Comparison of ENCODE assay signal across 8 cellular contexts in genomic region chr3:101813817-101814440, GRCh38. TPM values are rescaled to one million over a fixed set of nuclear protein-coding genes. Genes with fewer than 3 reads are reported as not detected.
DNase-seq lines count a peak whose midpoint lies in the region; ATAC-seq, FAIRE-seq and TF ChIP-seq lines count a peak whose summit lies in the region.

No MANE protein-coding gene starts in this region.

- FAIRE-seq in A204.1 (lab: Jason Lieb, UNC): peak; percentile 98
- FAIRE-seq in GM12892 (lab: Jason Lieb, UNC): peak; percentile 40
- FAIRE-seq in TTC549 (lab: Jason Lieb, UNC): peak; percentile 55

- H3K27me3 Mint-ChIP-seq in immature natural killer cell (ENCODE audit: low read depth in 3 of 3): peaks cover 0 to 3% (median 0%) of the 10 kb centered on the region in 3 donors

- H3K4me3 ChIP-seq in aorta (ENCODE audit: low read length in 2 of 2): no peak overlapping the region

- 57 to 59% methylated on average over 7 of the region's 7 CpGs for WGBS in aorta, 2 donors

- no peak overlapping the region for H3K27ac Mint-ChIP-seq in immature natural killer cell

- H3K4me1 ChIP-seq in aorta (ENCODE audit: control insufficient read depth in 1 of 2, insufficient read depth in 2 of 2, low read length in 2 of 2): no peaks in the 10 kb centered on the region

- H3K27ac ChIP-seq in aorta (ENCODE audit: low read depth in 1 of 2, low read length in 2 of 2): no peak overlapping the region

- peaks cover 0 to 9% (median 4%) of the 10 kb centered on the region in 3 donors for H3K36me3 Mint-ChIP-seq in immature natural killer cell

- no peaks in the 10 kb centered on the region for H3K36me3 ChIP-seq in aorta (ENCODE audit: control insufficient read depth in 1 of 2, insufficient read depth in 2 of 2, low read length in 1 of 2)

- H3K9me3 Mint-ChIP-seq in immature natural killer cell: no peaks in the 10 kb centered on the region

- no peak overlapping the region for H3K4me3 Mint-ChIP-seq in immature natural killer cell

- peaks cover 11 to 28% of the 10 kb centered on the region in 2 donors for H3K4me1 Mint-ChIP-seq in immature natural killer cell

- H3K27me3 ChIP-seq in aorta (ENCODE audit: control insufficient read depth in 1 of 2, insufficient read depth in 2 of 2, low read length in 1 of 2): no peaks in the 10 kb centered on the region

- ATAC-seq in aorta (ENCODE audit: low FRiP score) (peak; percentile 75), HG02678 (IDR thresholded peaks at IDR 0.05; ENCODE audit: unreplicated experiment) (no peak), GM21526 (IDR thresholded peaks at IDR 0.05; ENCODE audit: low FRiP score, unreplicated experiment) (no peak)

- intact Hi-C loops in aorta (cut with DNase I): loop anchor here (5.0 to 10.0 kb wide), 2 partner anchors 33 to 721 kb away; partner anchors contain the start of gene NFKBIZ (in 1 of the 2)

- no peak for DNase-seq in GM12892 (ENCODE audit: insufficient read length)
- peak in 2 of 3 donors; percentile 26 to 27 for DNase-seq in immature natural killer cell
- DNase-seq in aorta: no peak
- no peak for DNase-seq in HPDE6-E6E7 (ENCODE audit: extremely low spot score)

- no peak for TF ChIP-seq POLR2A in GM12892 (IDR thresholded peaks at IDR 0.05; ENCODE audit: low read depth, low read length)

- H3K9me3 ChIP-seq in aorta (ENCODE audit: control insufficient read depth, low read length): no peaks in the 10 kb centered on the region

RNA-seq across cellular contexts. Expression of gene NXPE3, which starts 34.9 kb away (rescaled TPM):
- 7.0 TPM for polyA plus RNA-seq in GM12892 (2012; ENCODE audit: missing spikeins)
- 10 to 100 TPM; 11.8 to 34.1 (median 28.6) TPM for polyA plus RNA-seq in immature natural killer cell
- 10 to 100 TPM; 26.2 to 27.2 TPM for total RNA-seq in aorta
- 10 to 100 TPM in 1 of 2 donors, 1 to 10 TPM in 1; 6.4 to 10.1 TPM for polyA plus RNA-seq in aorta

RNA-seq across cellular contexts. Expression of gene NFKBIZ, which starts 35.4 kb away (rescaled TPM):
- polyA plus RNA-seq in GM12892 (2012; ENCODE audit: missing spikeins): 27.7 TPM
- polyA plus RNA-seq in immature natural killer cell (10 to 100 TPM; 10.5 to 12.1 (median 10.6) TPM), aorta (10 to 100 TPM in 1 of 2 donors, 1 to 10 TPM in 1; 6.5 to 65.2 TPM)
- total RNA-seq in aorta: 100 to 1,000 TPM; 109 to 198 TPM

Comparison
In these comparisons a context has a peak if more than half of its experiments do, and no peak if none do; other contexts are left out.
1. DNase-seq: peak in immature natural killer cell (2 of 3); none in GM12892 (single experiment), aorta (0 of 2) and HPDE6-E6E7 (single experiment).